ENCODE assay signal across 16 cellular contexts in the genomic region with DNA sequence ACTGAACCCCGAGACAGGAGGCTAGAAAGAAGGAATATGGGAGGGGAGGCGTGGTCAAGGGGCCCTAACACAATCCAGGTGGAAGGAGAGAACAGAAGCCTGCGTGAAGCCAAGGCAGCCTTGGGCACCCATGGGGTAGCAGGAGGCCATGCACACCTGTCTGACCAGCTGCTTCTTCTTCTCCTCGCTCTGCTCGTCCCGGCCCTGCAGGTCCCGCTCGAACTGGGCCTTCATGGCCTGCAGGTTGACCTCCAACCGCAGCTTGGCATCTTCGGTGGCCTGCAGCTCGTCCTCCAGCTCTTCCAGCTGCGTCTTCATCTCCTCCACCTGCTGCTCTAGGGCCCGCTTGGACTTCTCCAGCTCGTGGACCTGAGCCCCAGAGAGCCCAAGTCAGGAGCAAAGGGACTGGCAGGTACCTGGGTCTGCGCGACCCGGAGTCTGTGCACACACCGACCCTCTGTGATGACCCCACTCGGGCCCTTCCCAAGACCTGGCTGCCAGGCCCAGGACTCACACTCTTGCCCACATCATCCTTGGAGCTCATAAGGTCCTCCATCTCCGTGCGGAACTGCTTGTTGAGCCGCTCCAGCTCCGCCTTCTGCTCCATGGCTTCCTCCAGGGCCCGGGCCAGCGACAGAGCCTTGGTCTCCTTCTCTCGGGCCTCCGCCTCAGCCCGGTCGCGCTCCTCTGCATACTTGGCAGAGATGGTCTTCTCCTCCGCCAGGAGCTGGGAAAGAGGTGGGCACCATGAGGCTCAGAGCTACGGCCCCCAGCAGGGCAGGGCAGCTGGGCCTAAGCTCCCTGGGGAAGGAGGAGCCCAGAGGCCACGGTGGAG. TPM values are rescaled to one million over a fixed set of nuclear protein-coding genes. Genes with fewer than 3 reads are reported as not detected.
A peak's percentile ranks its signal among the peaks of the same experiment; 100 is the strongest.
DNase-seq lines count a peak whose midpoint lies in the region; ATAC-seq and TF ChIP-seq lines count a peak whose summit lies in the region.
"Had no signal": no experiment of that assay in that cellular context is flagged by ENCODE, and none has a peak within 500 bp of the region (broad histone marks: within the 10 kb centered on the region; RNA-seq: fewer than 3 reads in every experiment).

No MANE protein-coding gene starts in this region.

- intact Hi-C loops in HCT116 (cut with micrococcal nuclease) (no loop called here), prostate gland (cut with DNase I) (no loop called here)

- H3K36me3 Mint-ChIP-seq in activated CD8-positive, alpha-beta memory T cell treated with anti-CD3 and anti-CD28 coated beads, Interleukin-2, amount 10 ng/mL, durations not matched to agents 7 days and 5 days = peaks cover 76% of the 10 kb centered on the region
- peaks cover 51% of the 10 kb centered on the region for H3K36me3 Mint-ChIP-seq in chondrocyte (ENCODE audit: low read depth)

- H3K4me3 Mint-ChIP-seq in activated CD8-positive, alpha-beta memory T cell treated with anti-CD3 and anti-CD28 coated beads, Interleukin-2, amount 10 ng/mL, durations not matched to agents 7 days and 5 days = no peak overlapping the region
- H3K4me3 Mint-ChIP-seq in chondrocyte (ENCODE audit: unreplicated experiment) = no peak overlapping the region
- H3K4me3 Mint-ChIP-seq: endodermal cell had no signal

- TSS peak; percentile 73 for BruUV-seq in HCT116 (replicated peaks; lab: Mats Ljungman, UMichigan)

- H3K79me2 ChIP-seq in HCT116 (ENCODE audit: insufficient read depth, low read length) = no peaks in the 10 kb centered on the region

- no peaks in the 10 kb centered on the region for H3K9me2 ChIP-seq in HCT116 (ENCODE audit: insufficient read depth)

- H2AFZ ChIP-seq in HCT116 (ENCODE audit: low read depth, low read length, poor library complexity, severe bottlenecking) = no peak overlapping the region

- peaks cover 57% of the 10 kb centered on the region for H3K4me1 Mint-ChIP-seq in activated CD8-positive, alpha-beta memory T cell treated with anti-CD3 and anti-CD28 coated beads, Interleukin-2, amount 10 ng/mL, durations not matched to agents 7 days and 5 days
- peaks cover 10% of the 10 kb centered on the region for H3K4me1 Mint-ChIP-seq in chondrocyte (ENCODE audit: low read depth)
- H3K4me1 Mint-ChIP-seq: endodermal cell had no signal

- H3K9me3 Mint-ChIP-seq in activated CD8-positive, alpha-beta memory T cell treated with anti-CD3 and anti-CD28 coated beads, Interleukin-2, amount 10 ng/mL, durations not matched to agents 7 days and 5 days (ENCODE audit: low read depth) = no peaks in the 10 kb centered on the region
- no peaks in the 10 kb centered on the region for H3K9me3 Mint-ChIP-seq in chondrocyte (ENCODE audit: low read depth)
- H3K9me3 Mint-ChIP-seq: activated T-helper 2 cell treated with anti-CD3 and anti-CD28 coated beads, Interferon-gamma antibody, Interleukin-2, Interleukin-4, amounts not matched to agents 10 μg/mL and 5 μg/mL and 100 μg/mL, durations not matched to agents 14 hours and 24 hours and 36 hours had no signal

- no peaks in the 10 kb centered on the region for H3K27me3 Mint-ChIP-seq in activated CD8-positive, alpha-beta memory T cell treated with anti-CD3 and anti-CD28 coated beads, Interleukin-2, amount 10 ng/mL, durations not matched to agents 7 days and 5 days
- no peaks in the 10 kb centered on the region for H3K27me3 Mint-ChIP-seq in chondrocyte (ENCODE audit: low read depth)

- H3K4me3 ChIP-seq in HCT116 (replicated peaks in 1 of 2; ENCODE audit: low read depth in 1 of 2, low read length in 2 of 2) (no peak overlapping the region), prostate gland (no peak overlapping the region)
- H3K4me3 ChIP-seq: SJCRH30 had no signal

- H3K27ac Mint-ChIP-seq in activated CD8-positive, alpha-beta memory T cell treated with anti-CD3 and anti-CD28 coated beads, Interleukin-2, amount 10 ng/mL, durations not matched to agents 7 days and 5 days = peak overlapping the region; percentile 80
- H3K27ac Mint-ChIP-seq in chondrocyte (ENCODE audit: unreplicated experiment) = peak overlapping the region; percentile 27

- no peaks in the 10 kb centered on the region for H3K27me3 ChIP-seq in HCT116 (ENCODE audit: insufficient read depth, low read length)
- H3K27me3 ChIP-seq in prostate gland (replicated peaks; ENCODE audit: insufficient read depth) = no peaks in the 10 kb centered on the region
- H3K27me3 ChIP-seq: SJCRH30 had no signal

- TF ChIP-seq POLR2A in HCT116 (IDR thresholded peaks at IDR 0.05; ENCODE audit: borderline replicate concordance, extremely low read depth, insufficient read depth, insufficient read length) = no peak
- TF ChIP-seq POLR2A in prostate gland (IDR thresholded peaks at IDR 0.05) = no peak

- TF ChIP-seq CTCF in HCT116 (IDR thresholded peaks at IDR 0.05 in 2 of 3, conservative IDR thresholded peaks at IDR 0.05 in 1 of 3; ENCODE audit: borderline replicate concordance in 1 of 3, insufficient read depth in 1 of 3, low read depth in 2 of 3, low read length in 2 of 3) (no peak), chondrocyte (IDR thresholded peaks at IDR 0.05) (no peak), prostate gland (IDR thresholded peaks at IDR 0.05) (no peak)

- H3K36me3 ChIP-seq in HCT116 (ENCODE audit: control insufficient read depth in 1 of 2, insufficient read depth in 2 of 2, low read length in 2 of 2) = peaks cover 49 to 72% of the 10 kb centered on the region in 2 experiments
- H3K36me3 ChIP-seq in prostate gland = peaks cover 52 to 63% of the 10 kb centered on the region in 2 donors

- H3K9ac ChIP-seq in HCT116 (ENCODE audit: low read length) = no peak overlapping the region
- H3K9ac ChIP-seq: KMS-11 had no signal

- no peaks in the 10 kb centered on the region for H4K20me1 ChIP-seq in HCT116 (ENCODE audit: insufficient read depth)

- H3K4me1 ChIP-seq in HCT116 (ENCODE audit: control insufficient read depth in 1 of 2, insufficient read depth in 2 of 2, low read length in 2 of 2) (no peaks in the 10 kb centered on the region), prostate gland (replicated peaks) (peaks cover 5% of the 10 kb centered on the region)
- H3K4me1 ChIP-seq: SJCRH30 had no signal

- CTCF ChIA-PET in activated CD8-positive, alpha-beta memory T cell treated with anti-CD3 and anti-CD28 coated beads, Interleukin-2, amount 10 ng/mL, durations not matched to agents 7 days and 5 days (lab: Charles Lee) = interaction anchor here (0.9 to 3.3 kb wide), 7 partner anchors 11 to 193 kb away, joined by 3 to 14 read pairs (median 3); a partner anchor contains a TSS
- CTCF ChIA-PET in HCT116 (lab: Charles Lee) = interaction anchor here (1.6 kb wide), 1 partner anchor 10 kb away, joined by 4 read pairs; no protein-coding TSS in a partner anchor

- no peaks in the 10 kb centered on the region for H3K9me3 ChIP-seq in HCT116 (ENCODE audit: control insufficient read depth in 1 of 2, insufficient read depth in 1 of 2, low read depth in 1 of 2, low read length in 2 of 2)
- H3K9me3 ChIP-seq in prostate gland = no peaks in the 10 kb centered on the region
- H3K9me3 ChIP-seq: SJCRH30 had no signal

- H3K4me2 ChIP-seq in HCT116 (ENCODE audit: low read length) = no peak overlapping the region

- WGBS in prostate gland = 87% methylated on average over 33 of the region's 33 CpGs

- H3K27ac ChIP-seq in HCT116 (ENCODE audit: low read depth, low read length) = no peak overlapping the region
- peak overlapping the region; percentile 13 to 20 for H3K27ac ChIP-seq in prostate gland
- H3K27ac ChIP-seq in substantia nigra (ENCODE audit: low read depth, low read length, poor library complexity, severe bottlenecking) = no peak overlapping the region
- H3K27ac ChIP-seq: KMS-11, SJCRH30 had no signal

- RAD21 ChIA-PET in HCT116 (lab: Charles Lee; ENCODE audit: low non-redundant PET in 1 of 2, low total read pairs in 2 of 2, uncharacterized antibody in 2 of 2, unreplicated experiment in 2 of 2) = no interaction called here

- TF ChIP-seq RAD21 in HCT116 (IDR thresholded peaks at IDR 0.05; ENCODE audit: low read depth) = no peak

- ATAC-seq in activated CD8-positive, alpha-beta memory T cell treated with anti-CD3 and anti-CD28 coated beads, Interleukin-2, amount 10 ng/mL, durations not matched to agents 7 days and 5 days = no peak
- ATAC-seq in HCT116 = no peak

- POLR2A ChIA-PET in HCT116 (lab: Charles Lee) = no interaction called here

- no peak for DNase-seq in activated CD8-positive, alpha-beta memory T cell treated with anti-CD3 and anti-CD28 coated beads, Interleukin-2, amount 10 ng/mL, durations not matched to agents 7 days and 5 days
- no peak for DNase-seq in activated CD8-positive, alpha-beta memory T cell treated with anti-CD3 and anti-CD28 coated beads, Interleukin-2, amount 50 U/mL, for 48 hours
- no peak for DNase-seq in HCT116 (ENCODE audit: low read depth, low spot score)
- DNase-seq in chondrocyte (ENCODE audit: low spot score) = peak; percentile 94
- DNase-seq in prostate gland (ENCODE audit: low spot score) = no peak
- no peak for DNase-seq in stimulated activated CD4-positive, alpha-beta T cell treated with anti-CD3 and anti-CD28 coated beads, Interleukin-1b, Interleukin-23, amount 100 ng/mL, for 48 hours
- no peak for DNase-seq in NCI-H345 treated with DMSO at 0.1 percent for 48 hours (lab: John Stamatoyannopoulos, UW; ENCODE audit: unreplicated experiment)
- DNase-seq in substantia nigra (lab: John Stamatoyannopoulos, UW) = no peak
- DNase-seq: DND-41, endodermal cell, head of caudate nucleus, NCI-H187, NCI-H82, SJCRH30 had no signal

TF ChIP-seq in HCT116, 20 proteins besides CTCF, POLR2A, EP300 and RAD21 (continues in another document):
- TF ChIP-seq SP1 (IDR thresholded peaks at IDR 0.05; ENCODE audit: low read depth) (no peak), JUND (IDR thresholded peaks at IDR 0.05) (no peak), ELF1 (IDR thresholded peaks at IDR 0.05; ENCODE audit: borderline replicate concordance, low read depth) (no peak)
- TF ChIP-seq, protein P1, sequence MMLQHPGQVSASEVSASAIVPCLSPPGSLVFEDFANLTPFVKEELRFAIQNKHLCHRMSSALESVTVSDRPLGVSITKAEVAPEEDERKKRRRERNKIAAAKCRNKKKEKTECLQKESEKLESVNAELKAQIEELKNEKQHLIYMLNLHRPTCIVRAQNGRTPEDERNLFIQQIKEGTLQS (IDR thresholded peaks at IDR 0.05) = no peak

RNA-seq across cellular contexts. Expression of a gene that starts 35.9 kb away (rescaled TPM):
- total RNA-seq in activated CD8-positive, alpha-beta memory T cell treated with anti-CD3 and anti-CD28 coated beads, Interleukin-2, amount 10 ng/mL, durations not matched to agents 7 days and 5 days = 10 to 100 TPM; 55.6 to 61.6 TPM
- total RNA-seq in HCT116 (2021; ENCODE audit: unreplicated experiment) = 0.30 TPM
- polyA plus RNA-seq in HCT116 (2012) = 0.14 and 0.17 TPM in 2 replicates
- total RNA-seq in chondrocyte = 16.7 to 38.4 TPM (median 16.9 TPM) in 3 replicates
- total RNA-seq in prostate gland = 10 to 100 TPM; 19.6 to 22.9 TPM

RNA-seq across cellular contexts. Expression of a gene that starts 49.5 kb away (rescaled TPM):
- 10 to 100 TPM; 82.6 to 86.4 TPM for total RNA-seq in activated CD8-positive, alpha-beta memory T cell treated with anti-CD3 and anti-CD28 coated beads, Interleukin-2, amount 10 ng/mL, durations not matched to agents 7 days and 5 days
- total RNA-seq in HCT116 (2021; ENCODE audit: unreplicated experiment) (9.9 TPM), chondrocyte (58.7 to 84.1 TPM (median 83.8 TPM) in 3 replicates), prostate gland (10 to 100 TPM; 35.2 to 64.1 TPM)
- 5.9 and 7.9 TPM in 2 replicates for polyA plus RNA-seq in HCT116 (2012)

Comparison
In these comparisons a context has a peak if more than half of its experiments do, and no peak if none do; other contexts are left out.
1. H3K27ac ChIP-seq: peak in prostate gland (2 of 2); none in HCT116 (single experiment) and substantia nigra (single experiment).
2. RNA of a gene that starts 35.9 kb away (total RNA-seq): 55.6 to 61.6 TPM in activated CD8-positive, alpha-beta memory T cell treated with anti-CD3 and anti-CD28 coated beads, Interleukin-2, amount 10 ng/mL, durations not matched to agents 7 days and 5 days, 19.6 to 22.9 TPM in prostate gland and 16.7 to 38.4 TPM in chondrocyte; 0.30 TPM in HCT116 (single experiment); every median in the first group is over 10 times any median in the second.